17 cellular contexts compared by ENCODE assay signal in genomic region chr10:78351283-78351682, GRCh38.
DNase-seq lines count a peak whose midpoint lies in the region; ATAC-seq and TF ChIP-seq lines count a peak whose summit lies in the region.
"Had no signal": no experiment of that assay in that cellular context is flagged by ENCODE, and none has a peak within 500 bp of the region (broad histone marks: within the 10 kb centered on the region; RNA-seq: fewer than 3 reads in every experiment).

No MANE protein-coding gene starts in this region.

- H3K9me3 ChIP-seq in trophoblast cell (ENCODE audit: insufficient read depth, low read depth, low read length) (peaks cover 6% of the 10 kb centered on the region), upper lobe of right lung (no peaks in the 10 kb centered on the region), gastrocnemius medialis (no peaks in the 10 kb centered on the region)
- H3K9me3 ChIP-seq: BLaER1 treated with 17β-estradiol and CSF1 and Interleukin-3, amounts not matched to agents 10 nM and 100 nM had no signal

- H4K8ac ChIP-seq in mesendoderm (ENCODE audit: low read depth, low read length) (no peak overlapping the region), trophoblast cell (ENCODE audit: low read depth, low read length) (no peak overlapping the region)

- H2AK5ac ChIP-seq in mesendoderm (ENCODE audit: low read length): no peak overlapping the region
- H2AK5ac ChIP-seq in trophoblast cell (ENCODE audit: low read length): no peak overlapping the region

- intact Hi-C loops in cardiac septum (cut with DNase I): no loop called here
- intact Hi-C loops in Right ventricle myocardium inferior (cut with DNase I): loop anchor here (2.0 kb wide), 1 partner anchor 52 kb away; no protein-coding TSS in a partner anchor
- intact Hi-C loops in upper lobe of right lung (cut with DNase I): no loop called here
- intact Hi-C loops in gastrocnemius medialis (cut with DNase I; ENCODE audit: low total_unique reads): no loop called here

- H3K79me2 ChIP-seq in mesendoderm (ENCODE audit: control insufficient read depth, insufficient read depth, low read length): no peaks in the 10 kb centered on the region
- no peaks in the 10 kb centered on the region for H3K79me2 ChIP-seq in trophoblast cell (ENCODE audit: control insufficient read depth, insufficient read depth, low read length, poor library complexity)

- H3K4me2 ChIP-seq in mesendoderm (ENCODE audit: low read length) (no peak overlapping the region), trophoblast cell (ENCODE audit: low read length) (no peak overlapping the region)
- H3K4me2 ChIP-seq: BLaER1 treated with 17β-estradiol and CSF1 and Interleukin-3, amounts not matched to agents 10 nM and 100 nM; GM23338 had no signal

- peak; percentile 33 for DNase-seq in cardiac septum (ENCODE audit: low spot score)
- no peak for DNase-seq in Right ventricle myocardium inferior (ENCODE audit: missing footprints)
- DNase-seq in mesendoderm: no peak
- DNase-seq in trophoblast cell: no peak
- DNase-seq in upper lobe of right lung: peak; percentile 6
- DNase-seq in gastrocnemius medialis: no peak
- no peak for DNase-seq in nucleus accumbens (lab: John Stamatoyannopoulos, UW)
- DNase-seq: CD8-positive, alpha-beta T cell; COR-L47; DMS 273 treated with DMSO at 0.1 percent for 48 hours; DMS53; DND-41; EL; HCEC 1CT had no signal

- no peaks in the 10 kb centered on the region for H3K79me1 ChIP-seq in mesendoderm (ENCODE audit: low read length)
- H3K79me1 ChIP-seq in trophoblast cell (ENCODE audit: low read length): peaks cover 4% of the 10 kb centered on the region

- no peak overlapping the region for H3K14ac ChIP-seq in trophoblast cell (ENCODE audit: low read length)

- in situ Hi-C loops in gastrocnemius medialis (cut with MboI; ENCODE audit: low sequenced_read_pairs in 4 of 4): no loop called here

- H3K9ac ChIP-seq in mesendoderm (ENCODE audit: low read length) (no peak overlapping the region), trophoblast cell (ENCODE audit: low read length) (no peak overlapping the region)
- H3K9ac ChIP-seq: BLaER1 treated with 17β-estradiol and CSF1 and Interleukin-3, amounts not matched to agents 10 nM and 100 nM had no signal

- no peak overlapping the region for H2AFZ ChIP-seq in trophoblast cell (ENCODE audit: insufficient read depth, low read length, poor library complexity)
- H2AFZ ChIP-seq: GM23338 had no signal

- no peak overlapping the region for H2BK5ac ChIP-seq in mesendoderm (ENCODE audit: low read length)
- no peak overlapping the region for H2BK5ac ChIP-seq in trophoblast cell (ENCODE audit: low read depth, low read length, poor library complexity)

- H2BK120ac ChIP-seq in mesendoderm (ENCODE audit: low read depth, low read length) (no peak overlapping the region), trophoblast cell (ENCODE audit: insufficient read depth, low read length, poor library complexity) (no peak overlapping the region)

- no peak for TF ChIP-seq POLR2A in gastrocnemius medialis (IDR thresholded peaks at IDR 0.05)

- no peak overlapping the region for H3K27ac ChIP-seq in mesendoderm (ENCODE audit: low read depth, low read length)
- H3K27ac ChIP-seq in trophoblast cell (ENCODE audit: low read depth, low read length): no peak overlapping the region
- no peak overlapping the region for H3K27ac ChIP-seq in upper lobe of right lung
- H3K27ac ChIP-seq in gastrocnemius medialis: no peak overlapping the region
- H3K27ac ChIP-seq: BLaER1 treated with 17β-estradiol and CSF1 and Interleukin-3, amounts not matched to agents 10 nM and 100 nM had no signal

- no peak overlapping the region for H2BK15ac ChIP-seq in mesendoderm (replicated peaks; ENCODE audit: low read depth)

- H3K27me3 ChIP-seq in mesendoderm (ENCODE audit: insufficient read depth, low read length, poor library complexity) (no peaks in the 10 kb centered on the region), trophoblast cell (ENCODE audit: insufficient read depth, low read length) (no peaks in the 10 kb centered on the region), upper lobe of right lung (no peaks in the 10 kb centered on the region), gastrocnemius medialis (no peaks in the 10 kb centered on the region)
- H3K27me3 ChIP-seq: BLaER1 treated with 17β-estradiol and CSF1 and Interleukin-3, amounts not matched to agents 10 nM and 100 nM had no signal

- TF ChIP-seq CTCF in upper lobe of right lung (IDR thresholded peaks at IDR 0.05) (no peak), gastrocnemius medialis (IDR thresholded peaks at IDR 0.05 in 4 of 5, conservative IDR thresholded peaks at IDR 0.05 in 1 of 5) (no peak)

- no peak overlapping the region for H4K91ac ChIP-seq in trophoblast cell (ENCODE audit: low read depth, low read length)

- peak overlapping the region; percentile 1 for H2BK12ac ChIP-seq in trophoblast cell (ENCODE audit: low read length)

- no peak for ATAC-seq in Right ventricle myocardium inferior
- no peak for ATAC-seq in upper lobe of right lung
- no peak for ATAC-seq in gastrocnemius medialis
- ATAC-seq: CD8-positive, alpha-beta T cell; GM12878; GM23338 had no signal

- H3K23ac ChIP-seq in mesendoderm (ENCODE audit: low read length) (no peak overlapping the region), trophoblast cell (ENCODE audit: low read length) (no peak overlapping the region)

- WGBS in mesendoderm (ENCODE audit: extremely low coverage, insufficient coverage, low lambda C conversion rate): no CpG with 5 or more reads among the region's 6 CpGs
- WGBS in trophoblast cell (ENCODE audit: extremely low coverage, insufficient coverage, insufficient read length): no CpG with 5 or more reads among the region's 6 CpGs

- no peak overlapping the region for H4K12ac ChIP-seq in trophoblast cell (ENCODE audit: low read depth, low read length)

- H3K18ac ChIP-seq in mesendoderm (ENCODE audit: low read length): no peak overlapping the region
- no peak overlapping the region for H3K18ac ChIP-seq in trophoblast cell (ENCODE audit: low read length)

- H3K36me3 ChIP-seq in mesendoderm (ENCODE audit: control insufficient read depth, insufficient read depth, low read length) (no peaks in the 10 kb centered on the region), trophoblast cell (ENCODE audit: control insufficient read depth in 1 of 2, insufficient read depth in 2 of 2, low read length in 2 of 2) (no peaks in the 10 kb centered on the region), upper lobe of right lung (no peaks in the 10 kb centered on the region), gastrocnemius medialis (no peaks in the 10 kb centered on the region)
- H3K36me3 ChIP-seq: BLaER1 treated with 17β-estradiol and CSF1 and Interleukin-3, amounts not matched to agents 10 nM and 100 nM had no signal

- H3K4me1 ChIP-seq in mesendoderm (ENCODE audit: control insufficient read depth, low read depth, low read length) (peaks cover 15% of the 10 kb centered on the region), trophoblast cell (ENCODE audit: control insufficient read depth in 1 of 2, insufficient read depth in 2 of 2, low read length in 2 of 2) (peaks cover 0 to 2% of the 10 kb centered on the region in 2 experiments), upper lobe of right lung (no peaks in the 10 kb centered on the region), gastrocnemius medialis (peaks cover 8 to 11% of the 10 kb centered on the region in 2 donors)
- H3K4me1 ChIP-seq: BLaER1 treated with 17β-estradiol and CSF1 and Interleukin-3, amounts not matched to agents 10 nM and 100 nM had no signal

- H3K4me3 ChIP-seq in mesendoderm (ENCODE audit: low read length): no peak overlapping the region
- H3K4me3 ChIP-seq in trophoblast cell (ENCODE audit: low read depth, low read length): no peak overlapping the region
- H3K4me3 ChIP-seq in upper lobe of right lung: no peak overlapping the region
- no peak overlapping the region for H3K4me3 ChIP-seq in gastrocnemius medialis
- H3K4me3 ChIP-seq: BLaER1 treated with 17β-estradiol and CSF1 and Interleukin-3, amounts not matched to agents 10 nM and 100 nM; GM12878; GM23338 had no signal

- H4K5ac ChIP-seq in mesendoderm (ENCODE audit: low read length): no peak overlapping the region

- H3K56ac ChIP-seq in mesendoderm (ENCODE audit: low read length): peak overlapping the region; percentile 17

- H3K4ac ChIP-seq in mesendoderm (ENCODE audit: low read depth, low read length) (no peak overlapping the region), trophoblast cell (ENCODE audit: low read depth, low read length) (no peak overlapping the region)

Comparison
In these comparisons a context has a peak if more than half of its experiments do, and no peak if none do; other contexts are left out.
1. DNase-seq: peak in cardiac septum (single experiment) and upper lobe of right lung (single experiment); none in Right ventricle myocardium inferior (single experiment), mesendoderm (single experiment), trophoblast cell (0 of 2), gastrocnemius medialis (0 of 2) and nucleus accumbens (0 of 56).